ENCODE assay signal across 1 cellular context in the genomic region with DNA sequence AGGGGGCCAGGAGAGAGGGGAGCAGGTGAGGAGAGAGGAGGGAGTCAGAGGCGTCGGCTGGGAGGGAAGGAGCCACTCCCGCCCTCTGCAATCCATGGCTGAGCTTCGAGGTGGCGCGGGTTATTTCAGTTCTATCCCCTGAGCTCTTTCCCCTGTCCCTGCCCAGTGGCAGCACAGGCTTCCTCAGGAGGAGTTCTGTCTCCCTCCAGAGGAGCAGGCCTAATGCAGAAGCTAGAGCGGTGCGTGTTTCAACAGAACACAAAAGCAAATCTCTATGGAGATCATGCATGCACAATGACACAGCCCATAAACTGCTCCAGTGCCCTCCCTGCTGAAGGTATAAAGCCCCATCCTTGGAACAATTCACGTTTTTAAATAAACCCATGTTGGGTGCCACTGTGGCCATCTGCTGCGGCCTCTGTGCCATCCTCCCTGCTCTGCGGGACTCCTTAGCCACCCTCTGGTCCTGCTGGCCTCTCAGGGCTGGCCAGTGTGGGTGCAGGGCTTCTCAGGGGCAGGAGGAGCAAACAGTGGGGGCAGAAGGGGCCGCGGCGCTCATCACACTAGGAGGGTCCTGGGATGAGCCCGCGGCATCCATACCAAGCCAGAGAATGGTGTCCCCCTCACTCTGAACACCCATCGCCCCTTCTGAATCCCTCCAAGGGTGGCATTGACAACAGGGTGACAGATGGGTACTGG.
TF ChIP-seq lines count a peak whose summit lies in the region.

No MANE protein-coding gene starts in this region.

TF ChIP-seq in HEK293, 187 proteins besides CTCF, POLR2A, EP300 and RAD21 (continued from another document):
- TF ChIP-seq, protein P1, sequence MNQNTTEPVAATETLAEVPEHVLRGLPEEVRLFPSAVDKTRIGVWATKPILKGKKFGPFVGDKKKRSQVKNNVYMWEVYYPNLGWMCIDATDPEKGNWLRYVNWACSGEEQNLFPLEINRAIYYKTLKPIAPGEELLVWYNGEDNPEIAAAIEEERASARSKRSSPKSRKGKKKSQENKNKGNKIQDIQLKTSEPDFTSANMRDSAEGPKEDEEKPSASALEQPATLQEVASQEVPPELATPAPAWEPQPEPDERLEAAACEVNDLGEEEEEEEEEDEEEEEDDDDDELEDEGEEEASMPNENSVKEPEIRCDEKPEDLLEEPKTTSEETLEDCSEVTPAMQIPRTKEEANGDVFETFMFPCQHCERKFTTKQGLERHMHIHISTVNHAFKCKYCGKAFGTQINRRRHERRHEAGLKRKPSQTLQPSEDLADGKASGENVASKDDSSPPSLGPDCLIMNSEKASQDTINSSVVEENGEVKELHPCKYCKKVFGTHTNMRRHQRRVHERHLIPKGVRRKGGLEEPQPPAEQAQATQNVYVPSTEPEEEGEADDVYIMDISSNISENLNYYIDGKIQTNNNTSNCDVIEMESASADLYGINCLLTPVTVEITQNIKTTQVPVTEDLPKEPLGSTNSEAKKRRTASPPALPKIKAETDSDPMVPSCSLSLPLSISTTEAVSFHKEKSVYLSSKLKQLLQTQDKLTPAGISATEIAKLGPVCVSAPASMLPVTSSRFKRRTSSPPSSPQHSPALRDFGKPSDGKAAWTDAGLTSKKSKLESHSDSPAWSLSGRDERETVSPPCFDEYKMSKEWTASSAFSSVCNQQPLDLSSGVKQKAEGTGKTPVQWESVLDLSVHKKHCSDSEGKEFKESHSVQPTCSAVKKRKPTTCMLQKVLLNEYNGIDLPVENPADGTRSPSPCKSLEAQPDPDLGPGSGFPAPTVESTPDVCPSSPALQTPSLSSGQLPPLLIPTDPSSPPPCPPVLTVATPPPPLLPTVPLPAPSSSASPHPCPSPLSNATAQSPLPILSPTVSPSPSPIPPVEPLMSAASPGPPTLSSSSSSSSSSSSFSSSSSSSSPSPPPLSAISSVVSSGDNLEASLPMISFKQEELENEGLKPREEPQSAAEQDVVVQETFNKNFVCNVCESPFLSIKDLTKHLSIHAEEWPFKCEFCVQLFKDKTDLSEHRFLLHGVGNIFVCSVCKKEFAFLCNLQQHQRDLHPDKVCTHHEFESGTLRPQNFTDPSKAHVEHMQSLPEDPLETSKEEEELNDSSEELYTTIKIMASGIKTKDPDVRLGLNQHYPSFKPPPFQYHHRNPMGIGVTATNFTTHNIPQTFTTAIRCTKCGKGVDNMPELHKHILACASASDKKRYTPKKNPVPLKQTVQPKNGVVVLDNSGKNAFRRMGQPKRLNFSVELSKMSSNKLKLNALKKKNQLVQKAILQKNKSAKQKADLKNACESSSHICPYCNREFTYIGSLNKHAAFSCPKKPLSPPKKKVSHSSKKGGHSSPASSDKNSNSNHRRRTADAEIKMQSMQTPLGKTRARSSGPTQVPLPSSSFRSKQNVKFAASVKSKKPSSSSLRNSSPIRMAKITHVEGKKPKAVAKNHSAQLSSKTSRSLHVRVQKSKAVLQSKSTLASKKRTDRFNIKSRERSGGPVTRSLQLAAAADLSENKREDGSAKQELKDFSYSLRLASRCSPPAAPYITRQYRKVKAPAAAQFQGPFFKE (tag by site-specific recombination; IDR thresholded peaks at IDR 0.05; ENCODE audit: borderline replicate concordance), result no peak
- TF ChIP-seq KLF1 (tag by site-specific recombination; IDR thresholded peaks at IDR 0.05), result peak; percentile 50; the same call in 1 of the 2 replicates
